13 cellular contexts compared by ENCODE assay signal in the genomic region with DNA sequence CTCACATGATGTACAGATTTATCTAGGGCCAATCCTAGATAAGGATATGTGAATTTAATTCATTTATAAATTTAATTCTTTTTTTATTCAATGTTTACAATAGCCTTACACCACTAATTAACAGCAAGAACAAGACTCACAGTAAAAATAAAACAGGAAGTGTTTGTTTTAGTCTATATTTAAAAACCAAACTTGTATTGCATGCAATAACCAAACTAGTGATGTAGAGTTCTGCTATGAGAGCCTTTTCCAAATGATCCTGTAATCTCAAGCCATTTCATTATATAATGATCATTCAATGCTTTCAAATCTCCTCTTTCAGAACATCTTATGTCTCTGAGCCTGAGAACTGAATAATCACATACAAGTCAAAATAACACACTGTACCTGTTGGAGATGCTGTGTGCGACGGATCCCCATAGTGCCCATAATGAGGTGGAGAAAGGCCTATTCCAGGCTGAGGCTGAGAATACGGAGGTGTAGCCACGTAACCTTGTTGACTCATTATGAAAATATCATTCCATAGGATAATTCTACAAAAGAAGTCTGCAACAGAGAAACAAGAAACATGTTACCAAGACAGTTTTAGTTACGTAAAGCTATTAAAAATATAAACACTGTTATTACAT. TPM values are rescaled to one million over a fixed set of nuclear protein-coding genes. Genes with fewer than 3 reads are reported as not detected.
DNase-seq lines count a peak whose midpoint lies in the region; ATAC-seq and TF ChIP-seq lines count a peak whose summit lies in the region.
"Had no signal": no experiment of that assay in that cellular context is flagged by ENCODE, and none has a peak within 500 bp of the region (broad histone marks: within the 10 kb centered on the region; RNA-seq: fewer than 3 reads in every experiment).

No MANE protein-coding gene starts in this region.

- H3K9me3 Mint-ChIP-seq in CD4-positive, CD25-positive, alpha-beta regulatory T cell, result no peaks in the 10 kb centered on the region
- H3K9me3 Mint-ChIP-seq in IgD-negative memory B cell (peaks cover 0 to 2% (median 0%) of the 10 kb centered on the region in 3 donors), nephron (no peaks in the 10 kb centered on the region)
- H3K9me3 Mint-ChIP-seq: H9; stimulated activated naive CD8-positive, alpha-beta T cell treated with anti-CD3 and anti-CD28 coated beads, Interleukin-15, Interleukin-2, amounts not matched to agents 100 ng/mL and 50 ng/mL, for 24 hours had no signal

- peak overlapping the region in 1 of 3 donors; percentile 63 for H3K27ac Mint-ChIP-seq in CD4-positive, CD25-positive, alpha-beta regulatory T cell
- H3K27ac Mint-ChIP-seq in IgD-negative memory B cell (peak overlapping the region in 1 of 3 donors; percentile 63), nephron (peak overlapping the region in 2 of 3 experiments; percentile 31 to 70)
- H3K27ac Mint-ChIP-seq: H9; stimulated activated naive CD8-positive, alpha-beta T cell treated with anti-CD3 and anti-CD28 coated beads, Interleukin-15, Interleukin-2, amounts not matched to agents 100 ng/mL and 50 ng/mL, for 24 hours had no signal

- POLR2A ChIA-PET in GM10248 (lab: Yijun Ruan, JAX), result no interaction called here

- ATAC-seq in CD4-positive, CD25-positive, alpha-beta regulatory T cell (ENCODE audit: low read depth in 2 of 2), result no peak
- ATAC-seq in GM21723 (IDR thresholded peaks at IDR 0.05; ENCODE audit: unreplicated experiment), result no peak

- H3K4me1 ChIP-seq in CD4-positive, CD25-positive, alpha-beta regulatory T cell (ENCODE audit: control insufficient read depth, insufficient read depth, low read length, poor library complexity, severe bottlenecking), result peaks cover 19% of the 10 kb centered on the region
- H3K4me1 ChIP-seq: SJCRH30 had no signal

- H3K4me1 Mint-ChIP-seq in CD4-positive, CD25-positive, alpha-beta regulatory T cell, result peaks cover 16 to 66% (median 39%) of the 10 kb centered on the region in 4 donors
- H3K4me1 Mint-ChIP-seq in IgD-negative memory B cell (peaks cover 9 to 30% (median 18%) of the 10 kb centered on the region in 3 donors), nephron (peaks cover 54% of the 10 kb centered on the region)

- H3K4me3 Mint-ChIP-seq in CD4-positive, CD25-positive, alpha-beta regulatory T cell, result peak overlapping the region in 3 of 4 donors; percentile 45 to 90 (median 63)
- peak overlapping the region in 3 of 4 donors; percentile 26 to 65 (median 47) for H3K4me3 Mint-ChIP-seq in IgD-negative memory B cell
- H3K4me3 Mint-ChIP-seq in nephron, result peak overlapping the region; percentile 48 to 93 (median 74)

- CTCF ChIA-PET in GM10248 (lab: Yijun Ruan, JAX), result interaction anchor here (1.5 kb wide), 1 partner anchor 11 kb away, joined by 4 read pairs; no protein-coding TSS in a partner anchor

- H3K27me3 Mint-ChIP-seq in CD4-positive, CD25-positive, alpha-beta regulatory T cell, result no peaks in the 10 kb centered on the region
- H3K27me3 Mint-ChIP-seq in IgD-negative memory B cell (no peaks in the 10 kb centered on the region), nephron (ENCODE audit: low read depth) (no peaks in the 10 kb centered on the region)
- H3K27me3 Mint-ChIP-seq: stimulated activated naive CD8-positive, alpha-beta T cell treated with anti-CD3 and anti-CD28 coated beads, Interleukin-15, Interleukin-2, amounts not matched to agents 100 ng/mL and 50 ng/mL, for 24 hours had no signal

- DNase-seq in CD4-positive, CD25-positive, alpha-beta regulatory T cell, result no peak
- DNase-seq in choroid plexus epithelial cell (ENCODE audit: low read depth), result no peak
- DNase-seq in GM19240 (ENCODE audit: insufficient read length, low spot score), result no peak
- DNase-seq in GM10248 (ENCODE audit: extremely low spot score), result no peak
- no peak for DNase-seq in NK-92 treated with Interleukin-12 subunit alpha and Interleukin-12 subunit beta, amount 100 ng/mL, for 24 hours (lab: John Stamatoyannopoulos, UW)
- DNase-seq: central memory CD4-positive, alpha-beta T cell; H9; SJCRH30 had no signal

- H3K4me3 ChIP-seq in CD4-positive, CD25-positive, alpha-beta regulatory T cell (ENCODE audit: low read depth, low read length), result no peak overlapping the region
- peak overlapping the region; percentile 26 for H3K4me3 ChIP-seq in choroid plexus epithelial cell (ENCODE audit: low read depth, low read length)
- H3K4me3 ChIP-seq: SJCRH30, skin epidermis had no signal

- no peak overlapping the region for H3K27ac ChIP-seq in CD4-positive, CD25-positive, alpha-beta regulatory T cell (ENCODE audit: insufficient read depth, low read length, poor library complexity, severe bottlenecking)
- H3K27ac ChIP-seq: SJCRH30, skin epidermis had no signal

- no peak for TF ChIP-seq CTCF in choroid plexus epithelial cell (conservative IDR thresholded peaks at IDR 0.05; ENCODE audit: low read depth, low read length)
- TF ChIP-seq CTCF in nephron (IDR thresholded peaks at IDR 0.05; ENCODE audit: unreplicated experiment in 3 of 3), result no peak
- no peak for TF ChIP-seq CTCF in GM10248 (IDR thresholded peaks at IDR 0.05; ENCODE audit: control extremely low read depth, extremely low read depth, low read depth, missing control alignments)

- H3K36me3 ChIP-seq in CD4-positive, CD25-positive, alpha-beta regulatory T cell (ENCODE audit: control insufficient read depth, insufficient read depth, low read length), result peaks cover 20% of the 10 kb centered on the region

- H3K36me3 Mint-ChIP-seq in CD4-positive, CD25-positive, alpha-beta regulatory T cell, result peaks cover 21% of the 10 kb centered on the region
- H3K36me3 Mint-ChIP-seq in IgD-negative memory B cell (peaks cover 4% of the 10 kb centered on the region), nephron (ENCODE audit: low read depth) (peaks cover 34% of the 10 kb centered on the region)

- H3K9me3 ChIP-seq in CD4-positive, CD25-positive, alpha-beta regulatory T cell (ENCODE audit: control insufficient read depth in 2 of 2, low read length in 2 of 2), result no peaks in the 10 kb centered on the region
- H3K9me3 ChIP-seq: SJCRH30 had no signal

- no peaks in the 10 kb centered on the region for H3K27me3 ChIP-seq in CD4-positive, CD25-positive, alpha-beta regulatory T cell (ENCODE audit: control insufficient read depth, insufficient read depth, low read length)
- H3K27me3 ChIP-seq: SJCRH30 had no signal

RNA-seq across cellular contexts. Expression of a gene that starts 2.6 kb away (rescaled TPM):
- 38.3 TPM for total RNA-seq in CD4-positive, CD25-positive, alpha-beta regulatory T cell
- polyA plus RNA-seq in CD4-positive, CD25-positive, alpha-beta regulatory T cell, result 10 to 100 TPM; 15.9 to 20.8 (median 16.1) TPM
- 12.9 TPM for polyA plus RNA-seq in IgD-negative memory B cell

RNA-seq across cellular contexts. Expression of a gene that starts 55.3 kb away (rescaled TPM):
- 0.35 TPM for total RNA-seq in CD4-positive, CD25-positive, alpha-beta regulatory T cell
- under 1 TPM; 0.13 to 0.28 (median 0.25) TPM for polyA plus RNA-seq in CD4-positive, CD25-positive, alpha-beta regulatory T cell
- polyA plus RNA-seq in IgD-negative memory B cell, result not detected
